Comparison of ENCODE assay signal across 1 cellular context in genomic region chr5:56358703-56359428, GRCh38.
TF ChIP-seq lines count a peak whose summit lies in the region.

No MANE protein-coding gene starts in this region.

TF ChIP-seq in GM23338, 12 proteins besides CTCF, POLR2A, EP300 and RAD21 (continued from another document):
- TF ChIP-seq ZNF462 (CRISPR knock-in tag; IDR thresholded peaks at IDR 0.05): no peak
